Comparison of ENCODE assay signal across 8 cellular contexts in genomic region chr19:41993612-41994483, GRCh38. TPM values are rescaled to one million over a fixed set of nuclear protein-coding genes. Genes with fewer than 3 reads are reported as not detected.
DNase-seq lines count a peak whose midpoint lies in the region; ATAC-seq and TF ChIP-seq lines count a peak whose summit lies in the region.

ATP1A3 (minus strand) TSS chr19:41994230; CDS start chr19:41994076, 154 bp downstream.

- ATAC-seq in Panc1 (peak; percentile 86), foreskin keratinocyte (peak; percentile 64), thoracic aorta (ENCODE audit: insufficient number of reproducible peaks, low FRiP score, low read depth) (no peak)

- H3K27ac ChIP-seq in Panc1 (ENCODE audit: low read length) (no peak within 1 kb of the TSS), foreskin keratinocyte (no peak within 1 kb of the TSS), thoracic aorta (no peak within 1 kb of the TSS)

- peak within 1 kb of the TSS; percentile 33 to 43 for H3K4me3 ChIP-seq in Panc1 (ENCODE audit: low read depth in 2 of 2, low read length in 2 of 2)
- peak within 1 kb of the TSS; percentile 60 for H3K4me3 ChIP-seq in thoracic aorta

- DNase-seq in Calu3 (peak; percentile 78), HT-29 (ENCODE audit: low spot score) (peak; percentile 61), Panc1 (ENCODE audit: low read depth, low spot score) (no peak), foreskin keratinocyte (peak in 1 of 2 donors; percentile 15), occipital lobe (lab: John Stamatoyannopoulos, UW) (peak; percentile 65), thoracic aorta (ENCODE audit: low spot score) (no peak), GF-D8 (lab: John Stamatoyannopoulos, UW) (no peak)
- peak; percentile 60 for DNase-seq in activated T-helper 2 cell treated with anti-CD3 and anti-CD28 coated beads, Interferon-gamma antibody, Interleukin-2, Interleukin-4, amounts not matched to agents 10 μg/mL and 5 μg/mL and 100 μg/mL, durations not matched to agents 14 hours and 24 hours and 36 hours (ENCODE audit: low spot score)

- H3K27ac Mint-ChIP-seq in Calu3 (ENCODE audit: unreplicated experiment) = no peak within 1 kb of the TSS
- no peak within 1 kb of the TSS for H3K27ac Mint-ChIP-seq in activated T-helper 2 cell treated with anti-CD3 and anti-CD28 coated beads, Interferon-gamma antibody, Interleukin-2, Interleukin-4, amounts not matched to agents 10 μg/mL and 5 μg/mL and 100 μg/mL, durations not matched to agents 14 hours and 24 hours and 36 hours

- H3K36me3 Mint-ChIP-seq in Calu3 (ENCODE audit: insufficient read depth, unreplicated experiment) = peaks cover 5% of the 10 kb centered on the region
- H3K36me3 Mint-ChIP-seq in activated T-helper 2 cell treated with anti-CD3 and anti-CD28 coated beads, Interferon-gamma antibody, Interleukin-2, Interleukin-4, amounts not matched to agents 10 μg/mL and 5 μg/mL and 100 μg/mL, durations not matched to agents 14 hours and 24 hours and 36 hours (ENCODE audit: low read depth) = no peaks in the 10 kb centered on the region

- H3K4me1 Mint-ChIP-seq in Calu3 (ENCODE audit: low read depth, unreplicated experiment) = peaks cover 9% of the 10 kb centered on the region
- peaks cover 20% of the 10 kb centered on the region for H3K4me1 Mint-ChIP-seq in activated T-helper 2 cell treated with anti-CD3 and anti-CD28 coated beads, Interferon-gamma antibody, Interleukin-2, Interleukin-4, amounts not matched to agents 10 μg/mL and 5 μg/mL and 100 μg/mL, durations not matched to agents 14 hours and 24 hours and 36 hours (ENCODE audit: low read depth)

- POLR2A ChIA-PET in Panc1 (lab: Charles Lee) = interaction anchor here (0.6 kb wide), 1 partner anchor 17 kb away, joined by 4 read pairs; no protein-coding TSS in a partner anchor

- H3K27me3 Mint-ChIP-seq in Calu3 (ENCODE audit: unreplicated experiment) = peaks cover 42% of the 10 kb centered on the region
- H3K27me3 Mint-ChIP-seq in activated T-helper 2 cell treated with anti-CD3 and anti-CD28 coated beads, Interferon-gamma antibody, Interleukin-2, Interleukin-4, amounts not matched to agents 10 μg/mL and 5 μg/mL and 100 μg/mL, durations not matched to agents 14 hours and 24 hours and 36 hours (ENCODE audit: low read depth) = peaks cover 39% of the 10 kb centered on the region

- H3K4me3 Mint-ChIP-seq in Calu3 (ENCODE audit: low read depth, unreplicated experiment) = peak within 1 kb of the TSS; percentile 25
- H3K4me3 Mint-ChIP-seq in activated T-helper 2 cell treated with anti-CD3 and anti-CD28 coated beads, Interferon-gamma antibody, Interleukin-2, Interleukin-4, amounts not matched to agents 10 μg/mL and 5 μg/mL and 100 μg/mL, durations not matched to agents 14 hours and 24 hours and 36 hours (ENCODE audit: low read depth) = peak within 1 kb of the TSS; percentile 74

- H3K9me3 Mint-ChIP-seq in Calu3 (ENCODE audit: low read depth, unreplicated experiment) = no peaks in the 10 kb centered on the region
- H3K9me3 Mint-ChIP-seq in activated T-helper 2 cell treated with anti-CD3 and anti-CD28 coated beads, Interferon-gamma antibody, Interleukin-2, Interleukin-4, amounts not matched to agents 10 μg/mL and 5 μg/mL and 100 μg/mL, durations not matched to agents 14 hours and 24 hours and 36 hours = no peaks in the 10 kb centered on the region

- H3K36me3 ChIP-seq in Panc1 (ENCODE audit: control insufficient read depth, insufficient read depth, low read length) (no peaks in the 10 kb centered on the region; the same call in 1 of the 2 replicates), thoracic aorta (no peaks in the 10 kb centered on the region)

- in situ Hi-C loops in Panc1 (cut with HindIII; ENCODE audit: low pct_unique_long_range_greater_than_20kb, low sequenced_read_pairs) = no loop called here

- no peaks in the 10 kb centered on the region for H3K27me3 ChIP-seq in Panc1 (ENCODE audit: control insufficient read depth, insufficient read depth, low read length)
- peaks cover 75% of the 10 kb centered on the region for H3K27me3 ChIP-seq in foreskin keratinocyte
- peaks cover 6% of the 10 kb centered on the region for H3K27me3 ChIP-seq in thoracic aorta (replicated peaks; ENCODE audit: insufficient read depth)

- BruUV-seq in Calu3 (replicated peaks; lab: Mats Ljungman, UMichigan) (no TSS peak), Panc1 (replicated peaks; lab: Mats Ljungman, UMichigan) (no TSS peak)

- no peaks in the 10 kb centered on the region for H3K4me1 ChIP-seq in Panc1 (ENCODE audit: control insufficient read depth, insufficient read depth, low read length)
- H3K4me1 ChIP-seq in foreskin keratinocyte = no peaks in the 10 kb centered on the region
- H3K4me1 ChIP-seq in thoracic aorta (ENCODE audit: control insufficient read depth in 1 of 2, low read depth in 2 of 2) = peaks cover 5 to 19% of the 10 kb centered on the region in 2 donors

- CTCF ChIA-PET in Calu3 (lab: Charles Lee) (interaction anchor here (0.8 to 1.7 kb wide), 2 partner anchors 26 to 41 kb away, joined by 4 to 11 read pairs; no protein-coding TSS in a partner anchor), Panc1 (lab: Charles Lee) (no interaction called here)

- no peak for TF ChIP-seq CTCF in Calu3 (IDR thresholded peaks at IDR 0.05; ENCODE audit: unreplicated experiment)
- TF ChIP-seq CTCF in Panc1 (IDR thresholded peaks at IDR 0.05) = no peak
- TF ChIP-seq CTCF in foreskin keratinocyte (conservative IDR thresholded peaks at IDR 0.05) = no peak
- no peak for TF ChIP-seq CTCF in thoracic aorta (IDR thresholded peaks at IDR 0.05)

- intact Hi-C loops in Calu3 (cut with micrococcal nuclease; ENCODE audit: unreplicated experiment) = loop anchor here (10.0 kb wide), 1 partner anchor 101 kb away; no protein-coding TSS in a partner anchor
- intact Hi-C loops in Panc1 (cut with micrococcal nuclease; ENCODE audit: unreplicated experiment) = no loop called here
- intact Hi-C loops in activated T-helper 2 cell treated with anti-CD3 and anti-CD28 coated beads, Interferon-gamma antibody, Interleukin-2, Interleukin-4, amounts not matched to agents 10 μg/mL and 5 μg/mL and 100 μg/mL, durations not matched to agents 14 hours and 24 hours and 36 hours (cut with micrococcal nuclease) = no loop called here

- H3K9me3 ChIP-seq in Panc1 (ENCODE audit: control insufficient read depth, insufficient read depth, low read depth, low read length) = no peaks in the 10 kb centered on the region
- H3K9me3 ChIP-seq in thoracic aorta = no peaks in the 10 kb centered on the region

RNA-seq across cellular contexts. Expression of gene ATP1A3, which starts in this region (rescaled TPM):
- total RNA-seq in Calu3 (2022) (1.1 and 1.7 TPM in 2 replicates), Panc1 (2021; ENCODE audit: unreplicated experiment) (4.9 TPM), foreskin keratinocyte (0.14 TPM in 1 of 2 replicates, not detected in the other), occipital lobe (153 TPM), thoracic aorta (under 1 TPM in 1 of 2 donors, not detected in 1; 0.14 TPM)
- 0.10 and 0.66 TPM in 2 replicates for total RNA-seq in HT-29 (2014; rRNA removed; shearing (Covaris generic))
- polyA plus RNA-seq in Panc1 (2012; ENCODE audit: insufficient read length) = 4.0 TPM
- 0.97 and 1.7 TPM in 2 replicates for total RNA-seq in activated T-helper 2 cell treated with anti-CD3 and anti-CD28 coated beads, Interferon-gamma antibody, Interleukin-2, Interleukin-4, amounts not matched to agents 10 μg/mL and 5 μg/mL and 100 μg/mL, durations not matched to agents 14 hours and 24 hours and 36 hours
- 0.09 and 0.13 TPM in 2 replicates for polyA plus RNA-seq in foreskin keratinocyte

Comparison
In these comparisons a context has a peak if more than half of its experiments do, and no peak if none do; other contexts are left out.
1. RNA of gene ATP1A3 (total RNA-seq): 153 TPM in occipital lobe (single experiment); 4.9 TPM in Panc1 (single experiment), 0.97 to 1.7 TPM in activated T-helper 2 cell treated with anti-CD3 and anti-CD28 coated beads, Interferon-gamma antibody, Interleukin-2, Interleukin-4, amounts not matched to agents 10 μg/mL and 5 μg/mL and 100 μg/mL, durations not matched to agents 14 hours and 24 hours and 36 hours, 1.1 to 1.7 TPM in Calu3, 0.10 to 0.66 TPM in HT-29, 0.14 TPM in foreskin keratinocyte and 0.14 TPM in thoracic aorta; every median in the first group is over 10 times any median in the second.
2. Peak in DNase-seq in HT-29; RNA of the gene not detected or under 1 TPM.
3. Peak in ATAC-seq in foreskin keratinocyte; RNA of the gene not detected or under 1 TPM.
4. DNase-seq: peak in Calu3 (single experiment), activated T-helper 2 cell treated with anti-CD3 and anti-CD28 coated beads, Interferon-gamma antibody, Interleukin-2, Interleukin-4, amounts not matched to agents 10 μg/mL and 5 μg/mL and 100 μg/mL, durations not matched to agents 14 hours and 24 hours and 36 hours (single experiment) and occipital lobe (single experiment); none in Panc1 (single experiment), thoracic aorta (single experiment) and GF-D8 (single experiment).